23 cellular contexts compared by ENCODE assay signal in the genomic region with DNA sequence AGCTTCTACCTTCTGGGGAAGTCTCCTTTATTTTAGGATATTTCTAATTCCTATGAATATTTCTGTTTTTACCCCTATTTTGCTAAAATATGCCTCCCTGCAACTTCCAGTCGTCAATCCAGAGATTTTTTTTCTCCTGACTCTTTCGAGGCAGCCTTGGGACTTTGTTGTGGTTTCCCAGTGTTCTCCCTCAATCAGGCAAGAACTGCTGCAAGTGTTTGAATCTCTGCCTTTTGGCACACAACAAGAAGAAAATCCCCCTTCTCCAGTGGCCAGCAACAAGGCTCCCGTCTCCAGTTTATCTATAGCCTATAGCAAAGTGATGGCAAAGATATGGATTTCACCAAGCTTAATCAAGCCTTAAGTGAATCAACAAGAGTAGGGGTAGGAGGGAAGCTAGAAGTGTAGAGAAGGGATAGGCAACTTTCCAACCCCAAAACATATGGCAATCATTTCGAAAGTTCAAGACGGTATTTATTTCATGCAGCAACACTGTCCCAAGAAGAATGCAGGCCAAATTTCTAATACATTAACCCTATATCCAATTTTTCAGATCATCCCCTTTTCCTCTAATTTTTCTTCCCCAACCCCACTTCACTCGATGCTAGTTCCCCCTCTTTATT. TPM values are rescaled to one million over a fixed set of nuclear protein-coding genes. Genes with fewer than 3 reads are reported as not detected.
A peak's percentile ranks its signal among the peaks of the same experiment; 100 is the strongest.
DNase-seq lines count a peak whose midpoint lies in the region; ATAC-seq and TF ChIP-seq lines count a peak whose summit lies in the region.
"Had no signal": no experiment of that assay in that cellular context is flagged by ENCODE, and none has a peak within 500 bp of the region (broad histone marks: within the 10 kb centered on the region; RNA-seq: fewer than 3 reads in every experiment).

No MANE protein-coding gene starts in this region.

- no peak overlapping the region for H3K4me3 ChIP-seq in fibroblast of villous mesenchyme (ENCODE audit: low read depth, low read length)
- H3K4me3 ChIP-seq: cardiac muscle cell, psoas muscle, spleen, testis had no signal

- ATAC-seq in GM21360 (IDR thresholded peaks at IDR 0.05; ENCODE audit: unreplicated experiment), result no peak
- ATAC-seq: activated T-cell treated with anti-CD3 and anti-CD28 coated beads, Interleukin-2, amount 50 U/mL, for 4 hours; psoas muscle had no signal

- TF ChIP-seq CTCF in fibroblast of villous mesenchyme (IDR thresholded peaks at IDR 0.05; ENCODE audit: insufficient read depth, low read depth, low read length), result no peak

- DNase-seq in NCI-H2171 treated with DMSO at 0.1 percent for 48 hours (lab: John Stamatoyannopoulos, UW), result peak; percentile 1
- no peak for DNase-seq in NCI-H2171 (lab: John Stamatoyannopoulos, UW)
- DNase-seq in astrocyte of the hippocampus (ENCODE audit: low read depth, low spot score), result peak; percentile 82
- DNase-seq in fibroblast of villous mesenchyme (ENCODE audit: low read depth), result peak; percentile 44
- no peak for DNase-seq in middle frontal gyrus (ENCODE audit: extremely low spot score, low spot score)
- DNase-seq in activated CD8-positive, alpha-beta memory T cell treated with anti-CD3 and anti-CD28 coated beads, Interleukin-2, amount 50 U/mL, for 48 hours, result no peak
- DNase-seq in NCI-H774 (lab: John Stamatoyannopoulos, UW), result no peak
- DNase-seq: 8988T; activated CD4-positive, alpha-beta memory T cell treated with anti-CD3 and anti-CD28 coated beads for 36 hours; activated naive CD4-positive, alpha-beta T cell treated with anti-CD3 and anti-CD28 coated beads, Interleukin-2, amount 50 U/mL, for 16 hours; activated T-cell treated with anti-CD3 and anti-CD28 coated beads, Interleukin-2, amount 50 U/mL, for 4 hours; CD4-positive, alpha-beta memory T cell; DND-41; H9; mesendoderm; MV-4-11; NCI-H748 treated with DMSO at 0.1 percent for 48 hours; psoas muscle; spleen; T-helper 2 cell; testis had no signal

RNA-seq across cellular contexts. Expression of gene PAPPA, which starts 37.7 kb away (rescaled TPM):
- 42.5 and 104 TPM in 2 replicates for total RNA-seq in fibroblast of villous mesenchyme
- total RNA-seq: activated CD4-positive, alpha-beta memory T cell treated with anti-CD3 and anti-CD28 coated beads for 36 hours; CD4-positive, alpha-beta memory T cell had no signal

Comparison
In these comparisons a context has a peak if more than half of its experiments do, and no peak if none do; other contexts are left out.
1. DNase-seq: peak in NCI-H2171 treated with DMSO at 0.1 percent for 48 hours (single experiment), astrocyte of the hippocampus (single experiment) and fibroblast of villous mesenchyme (single experiment); none in NCI-H2171 (single experiment), middle frontal gyrus (single experiment), activated CD8-positive, alpha-beta memory T cell treated with anti-CD3 and anti-CD28 coated beads, Interleukin-2, amount 50 U/mL, for 48 hours (single experiment) and NCI-H774 (single experiment).